Comparison of ENCODE assay signal across 25 cellular contexts in genomic region chr6:17494177-17494576, GRCh38.
DNase-seq lines count a peak whose midpoint lies in the region; ATAC-seq and TF ChIP-seq lines count a peak whose summit lies in the region.
"Had no signal": no experiment of that assay in that cellular context is flagged by ENCODE, and none has a peak within 500 bp of the region (broad histone marks: within the 10 kb centered on the region; RNA-seq: fewer than 3 reads in every experiment).

No MANE protein-coding gene starts in this region.

- peaks cover 25% of the 10 kb centered on the region for H3K36me3 Mint-ChIP-seq in osteocyte (ENCODE audit: unreplicated experiment)
- H3K36me3 Mint-ChIP-seq: activated naive CD8-positive, alpha-beta T cell; CD8-positive, alpha-beta memory T cell had no signal

- intact Hi-C loops in left ventricle myocardium inferior (cut with micrococcal nuclease) (no loop called here), right cardiac atrium (cut with DNase I) (no loop called here), uterus (cut with DNase I; ENCODE audit: low total_unique reads) (no loop called here)

- ATAC-seq in right cardiac atrium: no peak
- ATAC-seq in GM19467 (IDR thresholded peaks at IDR 0.05; ENCODE audit: unreplicated experiment): no peak
- ATAC-seq: activated CD8-positive, alpha-beta T cell treated with anti-CD3 and anti-CD28 coated beads, Interleukin-2, amount 10 ng/mL, durations not matched to agents 7 days and 5 days; HCT116 had no signal

- H3K9me3 ChIP-seq in left ventricle myocardium inferior (replicated peaks) (no peaks in the 10 kb centered on the region), right cardiac atrium (ENCODE audit: control insufficient read depth, low read length) (no peaks in the 10 kb centered on the region), uterus (no peaks in the 10 kb centered on the region)
- H3K9me3 ChIP-seq: SK-N-SH, thyroid gland had no signal

- peak overlapping the region; percentile 18 for H3K27ac ChIP-seq in left ventricle myocardium inferior (replicated peaks)
- H3K27ac ChIP-seq in right cardiac atrium (ENCODE audit: low read length): no peak overlapping the region
- peak overlapping the region; percentile 60 to 77 for H3K27ac ChIP-seq in uterus
- H3K27ac ChIP-seq: epithelial cell of prostate, thyroid gland had no signal

- no peak overlapping the region for H3K4me3 Mint-ChIP-seq in osteocyte (ENCODE audit: unreplicated experiment)
- H3K4me3 Mint-ChIP-seq: activated CD8-positive, alpha-beta T cell treated with anti-CD3 and anti-CD28 coated beads, Interleukin-2, amount 10 ng/mL, durations not matched to agents 7 days and 5 days; activated naive CD8-positive, alpha-beta T cell; CD8-positive, alpha-beta memory T cell; stimulated activated naive CD8-positive, alpha-beta T cell treated with anti-CD3 and anti-CD28 coated beads, Interleukin-15, Interleukin-2, amounts not matched to agents 100 ng/mL and 50 ng/mL, for 24 hours had no signal

- H3K4me3 ChIP-seq in left ventricle myocardium inferior (no peak overlapping the region), right cardiac atrium (ENCODE audit: low read length) (no peak overlapping the region), choroid plexus epithelial cell (ENCODE audit: low read depth, low read length) (no peak overlapping the region), uterus (no peak overlapping the region)
- H3K4me3 ChIP-seq: heart left ventricle, lung, thyroid gland had no signal

- no peak for TF ChIP-seq POLR2A in uterus (IDR thresholded peaks at IDR 0.05)

- H3K9me3 Mint-ChIP-seq in osteocyte (ENCODE audit: unreplicated experiment): no peaks in the 10 kb centered on the region
- H3K9me3 Mint-ChIP-seq: CD8-positive, alpha-beta memory T cell; stimulated activated naive CD8-positive, alpha-beta T cell treated with anti-CD3 and anti-CD28 coated beads, Interleukin-15, Interleukin-2, amounts not matched to agents 100 ng/mL and 50 ng/mL, for 24 hours had no signal

- H3K4me1 Mint-ChIP-seq in osteocyte (ENCODE audit: unreplicated experiment): peaks cover 66% of the 10 kb centered on the region
- H3K4me1 Mint-ChIP-seq: CD8-positive, alpha-beta memory T cell had no signal

- H3K4me1 ChIP-seq in left ventricle myocardium inferior (peaks cover 30% of the 10 kb centered on the region), right cardiac atrium (ENCODE audit: control insufficient read depth, insufficient read depth, low read length) (peaks cover 2% of the 10 kb centered on the region), uterus (no peaks in the 10 kb centered on the region)
- H3K4me1 ChIP-seq: thyroid gland had no signal

- peak overlapping the region; percentile 99 for H3K27ac Mint-ChIP-seq in osteocyte (ENCODE audit: unreplicated experiment)
- H3K27ac Mint-ChIP-seq: activated CD8-positive, alpha-beta T cell treated with anti-CD3 and anti-CD28 coated beads, Interleukin-2, amount 10 ng/mL, durations not matched to agents 7 days and 5 days; activated naive CD8-positive, alpha-beta T cell; CD8-positive, alpha-beta memory T cell; stimulated activated naive CD8-positive, alpha-beta T cell treated with anti-CD3 and anti-CD28 coated beads, Interleukin-15, Interleukin-2, amounts not matched to agents 100 ng/mL and 50 ng/mL, for 24 hours had no signal

- TF ChIP-seq CTCF in left ventricle myocardium inferior (IDR thresholded peaks at IDR 0.05; ENCODE audit: borderline replicate concordance) (no peak), choroid plexus epithelial cell (conservative IDR thresholded peaks at IDR 0.05; ENCODE audit: low read depth, low read length) (no peak), osteocyte (IDR thresholded peaks at IDR 0.05) (no peak), uterus (IDR thresholded peaks at IDR 0.05) (no peak)

- H3K27me3 ChIP-seq in left ventricle myocardium inferior (ENCODE audit: low read depth): no peaks in the 10 kb centered on the region
- H3K27me3 ChIP-seq in right cardiac atrium (ENCODE audit: control insufficient read depth, insufficient read depth): no peaks in the 10 kb centered on the region
- H3K27me3 ChIP-seq in uterus: no peaks in the 10 kb centered on the region
- H3K27me3 ChIP-seq: heart left ventricle, thyroid gland had no signal

- no peaks in the 10 kb centered on the region for H3K27me3 Mint-ChIP-seq in osteocyte (ENCODE audit: unreplicated experiment)

- WGBS in right cardiac atrium: 66% methylated on average over 4 of the region's 4 CpGs

- DNase-seq in left ventricle myocardium inferior (no peak), right cardiac atrium (no peak), choroid plexus epithelial cell (ENCODE audit: low read depth) (peak; percentile 26), osteocyte (ENCODE audit: extremely low spot score, unreplicated experiment) (no peak), uterus (no peak), COLO829 (ENCODE audit: low spot score) (no peak)
- no peak for DNase-seq in stimulated activated naive CD4-positive, alpha-beta T cell treated with Interleukin-2 at 50 U/mL for 16 hours (lab: John Stamatoyannopoulos, UW)
- DNase-seq: activated CD8-positive, alpha-beta T cell treated with anti-CD3 and anti-CD28 coated beads, Interleukin-2, amount 10 ng/mL, durations not matched to agents 7 days and 5 days; CD8-positive, alpha-beta memory T cell; cerebellar nuclear complex; GF-D8; heart left ventricle; NCI-H1436; NCI-H345; NCI-H774; posterior cingulate gyrus; SK-N-SH; T-helper 2 cell; thyroid gland had no signal

- H3K36me3 ChIP-seq in left ventricle myocardium inferior (no peaks in the 10 kb centered on the region), uterus (no peaks in the 10 kb centered on the region)
- H3K36me3 ChIP-seq: thyroid gland had no signal
